Comparison of ENCODE assay signal across 18 cellular contexts in genomic region chr20:5511505-5511904, GRCh38.
DNase-seq lines count a peak whose midpoint lies in the region; ATAC-seq lines count a peak whose summit lies in the region.
"Had no signal": no experiment of that assay in that cellular context is flagged by ENCODE, and none has a peak within 500 bp of the region (broad histone marks: within the 10 kb centered on the region; RNA-seq: fewer than 3 reads in every experiment).

No MANE protein-coding gene starts in this region.

- CTCF ChIA-PET in activated CD4-positive, alpha-beta memory T cell treated with anti-CD3 and anti-CD28 coated beads, Interleukin-2, amount 10 ng/mL, durations not matched to agents 7 days and 5 days (lab: Charles Lee), result no interaction called here
- CTCF ChIA-PET in activated CD4-positive, alpha-beta memory T cell treated with anti-CD3 and anti-CD28 coated beads for 36 hours (lab: Charles Lee), result no interaction called here

- no peak overlapping the region for H3K4me3 Mint-ChIP-seq in activated CD4-positive, alpha-beta memory T cell treated with anti-CD3 and anti-CD28 coated beads, Interleukin-2, amount 10 ng/mL, durations not matched to agents 7 days and 5 days
- H3K4me3 Mint-ChIP-seq in activated CD4-positive, alpha-beta memory T cell treated with anti-CD3 and anti-CD28 coated beads for 36 hours, result no peak overlapping the region
- no peak overlapping the region for H3K4me3 Mint-ChIP-seq in activated T-cell treated with anti-CD3 and anti-CD28 coated beads, Interleukin-2, amount 50 U/mL, for 24 hours
- H3K4me3 Mint-ChIP-seq in stimulated activated naive CD8-positive, alpha-beta T cell treated with anti-CD3 and anti-CD28 coated beads, Interleukin-15, amount 100 ng/mL, for 72 hours, result peak overlapping the region in 1 of 2 donors; percentile 12
- H3K4me3 Mint-ChIP-seq in stimulated activated effector memory CD8-positive, alpha-beta T cell treated with anti-CD3 and anti-CD28 coated beads, Interleukin-12 subunit alpha, Interleukin-12 subunit beta, amount 100 ng/mL, for 72 hours, result no peak overlapping the region
- H3K4me3 Mint-ChIP-seq: B cell; CD4-positive, alpha-beta T cell; CD8-positive, alpha-beta memory T cell; GM23338; H9 had no signal

- POLR2A ChIA-PET in activated CD4-positive, alpha-beta memory T cell treated with anti-CD3 and anti-CD28 coated beads, Interleukin-2, amount 10 ng/mL, durations not matched to agents 7 days and 5 days (lab: Charles Lee), result no interaction called here
- POLR2A ChIA-PET in activated CD4-positive, alpha-beta memory T cell treated with anti-CD3 and anti-CD28 coated beads for 36 hours (lab: Charles Lee), result no interaction called here

- peak overlapping the region; percentile 12 for H3K27ac Mint-ChIP-seq in activated CD4-positive, alpha-beta memory T cell treated with anti-CD3 and anti-CD28 coated beads, Interleukin-2, amount 10 ng/mL, durations not matched to agents 7 days and 5 days
- no peak overlapping the region for H3K27ac Mint-ChIP-seq in activated CD4-positive, alpha-beta memory T cell treated with anti-CD3 and anti-CD28 coated beads for 36 hours
- peak overlapping the region; percentile 44 for H3K27ac Mint-ChIP-seq in activated T-cell treated with anti-CD3 and anti-CD28 coated beads, Interleukin-2, amount 50 U/mL, for 24 hours
- H3K27ac Mint-ChIP-seq in stimulated activated naive CD8-positive, alpha-beta T cell treated with anti-CD3 and anti-CD28 coated beads, Interleukin-15, amount 100 ng/mL, for 72 hours, result peak overlapping the region in 1 of 2 donors; percentile 19
- H3K27ac Mint-ChIP-seq in stimulated activated effector memory CD8-positive, alpha-beta T cell treated with anti-CD3 and anti-CD28 coated beads, Interleukin-12 subunit alpha, Interleukin-12 subunit beta, amount 100 ng/mL, for 72 hours, result peak overlapping the region; percentile 76
- H3K27ac Mint-ChIP-seq: B cell; CD4-positive, alpha-beta T cell; CD8-positive, alpha-beta memory T cell; GM23338; H9 had no signal

- H3K36me3 Mint-ChIP-seq in activated CD4-positive, alpha-beta memory T cell treated with anti-CD3 and anti-CD28 coated beads, Interleukin-2, amount 10 ng/mL, durations not matched to agents 7 days and 5 days (ENCODE audit: low read depth), result no peaks in the 10 kb centered on the region
- H3K36me3 Mint-ChIP-seq in activated CD4-positive, alpha-beta memory T cell treated with anti-CD3 and anti-CD28 coated beads for 36 hours, result no peaks in the 10 kb centered on the region
- peaks cover 5% of the 10 kb centered on the region for H3K36me3 Mint-ChIP-seq in activated T-cell treated with anti-CD3 and anti-CD28 coated beads, Interleukin-2, amount 50 U/mL, for 24 hours (ENCODE audit: low read depth)
- H3K36me3 Mint-ChIP-seq in stimulated activated effector memory CD8-positive, alpha-beta T cell treated with anti-CD3 and anti-CD28 coated beads, Interleukin-12 subunit alpha, Interleukin-12 subunit beta, amount 100 ng/mL, for 72 hours, result no peaks in the 10 kb centered on the region
- H3K36me3 Mint-ChIP-seq: CD14-positive monocyte had no signal

- peaks cover 18% of the 10 kb centered on the region for H3K4me1 Mint-ChIP-seq in activated CD4-positive, alpha-beta memory T cell treated with anti-CD3 and anti-CD28 coated beads, Interleukin-2, amount 10 ng/mL, durations not matched to agents 7 days and 5 days
- H3K4me1 Mint-ChIP-seq in activated CD4-positive, alpha-beta memory T cell treated with anti-CD3 and anti-CD28 coated beads for 36 hours (ENCODE audit: low read depth), result peaks cover 4% of the 10 kb centered on the region
- H3K4me1 Mint-ChIP-seq in activated T-cell treated with anti-CD3 and anti-CD28 coated beads, Interleukin-2, amount 50 U/mL, for 24 hours (ENCODE audit: low read depth), result peaks cover 17% of the 10 kb centered on the region
- H3K4me1 Mint-ChIP-seq in stimulated activated naive CD8-positive, alpha-beta T cell treated with anti-CD3 and anti-CD28 coated beads, Interleukin-15, amount 100 ng/mL, for 72 hours, result peaks cover 19% of the 10 kb centered on the region
- peaks cover 22% of the 10 kb centered on the region for H3K4me1 Mint-ChIP-seq in stimulated activated effector memory CD8-positive, alpha-beta T cell treated with anti-CD3 and anti-CD28 coated beads, Interleukin-12 subunit alpha, Interleukin-12 subunit beta, amount 100 ng/mL, for 72 hours
- H3K4me1 Mint-ChIP-seq: B cell had no signal

- intact Hi-C loops in activated CD4-positive, alpha-beta memory T cell treated with anti-CD3 and anti-CD28 coated beads for 36 hours (cut with micrococcal nuclease), result no loop called here

- ATAC-seq in stimulated activated naive CD8-positive, alpha-beta T cell treated with anti-CD3 and anti-CD28 coated beads, Interleukin-15, amount 100 ng/mL, for 72 hours, result peak; percentile 55
- ATAC-seq in stimulated activated naive CD8-positive, alpha-beta T cell treated with anti-CD3 and anti-CD28 coated beads, Interleukin-15, Interleukin-2, amounts not matched to agents 100 U/mL and 50 U/mL, for 24 hours, result no peak
- no peak for ATAC-seq in stimulated activated effector memory CD8-positive, alpha-beta T cell treated with anti-CD3 and anti-CD28 coated beads, Interleukin-12 subunit alpha, Interleukin-12 subunit beta, amount 100 ng/mL, for 72 hours
- no peak for ATAC-seq in GM18861 (IDR thresholded peaks at IDR 0.05; ENCODE audit: unreplicated experiment)
- ATAC-seq: GM12878, GM23338, HCT116 had no signal

- no peak for DNase-seq in activated CD4-positive, alpha-beta memory T cell treated with anti-CD3 and anti-CD28 coated beads, Interleukin-2, amount 10 ng/mL, durations not matched to agents 7 days and 5 days
- no peak for DNase-seq in activated CD4-positive, alpha-beta memory T cell treated with anti-CD3 and anti-CD28 coated beads for 36 hours
- DNase-seq in activated T-cell treated with anti-CD3 and anti-CD28 coated beads, Interleukin-2, amount 50 U/mL, for 24 hours, result no peak
- DNase-seq in activated T-cell treated with anti-CD3 and anti-CD28 coated beads, Interleukin-2, amount 50 U/mL, for 48 hours, result no peak
- no peak for DNase-seq in stimulated activated naive CD8-positive, alpha-beta T cell treated with anti-CD3 and anti-CD28 coated beads, Interleukin-15, amount 100 ng/mL, for 72 hours
- DNase-seq in stimulated activated naive CD8-positive, alpha-beta T cell treated with anti-CD3 and anti-CD28 coated beads, Interleukin-15, Interleukin-2, amounts not matched to agents 100 U/mL and 50 U/mL, for 24 hours, result no peak
- no peak for DNase-seq in stimulated activated effector memory CD8-positive, alpha-beta T cell treated with anti-CD3 and anti-CD28 coated beads, Interleukin-12 subunit alpha, Interleukin-12 subunit beta, amount 100 ng/mL, for 72 hours (ENCODE audit: low spot score in 2 of 2)
- DNase-seq: CD4-positive, alpha-beta T cell; CD8-positive, alpha-beta memory T cell; DMS 273 treated with DMSO at 0.1 percent for 48 hours; DMS79; H9 had no signal

- H3K27me3 Mint-ChIP-seq in activated CD4-positive, alpha-beta memory T cell treated with anti-CD3 and anti-CD28 coated beads, Interleukin-2, amount 10 ng/mL, durations not matched to agents 7 days and 5 days, result no peaks in the 10 kb centered on the region
- H3K27me3 Mint-ChIP-seq in activated CD4-positive, alpha-beta memory T cell treated with anti-CD3 and anti-CD28 coated beads for 36 hours, result no peaks in the 10 kb centered on the region
- no peaks in the 10 kb centered on the region for H3K27me3 Mint-ChIP-seq in activated T-cell treated with anti-CD3 and anti-CD28 coated beads, Interleukin-2, amount 50 U/mL, for 24 hours
- H3K27me3 Mint-ChIP-seq in stimulated activated naive CD8-positive, alpha-beta T cell treated with anti-CD3 and anti-CD28 coated beads, Interleukin-15, amount 100 ng/mL, for 72 hours, result no peaks in the 10 kb centered on the region
- H3K27me3 Mint-ChIP-seq: B cell; CD4-positive, alpha-beta T cell; CD8-positive, alpha-beta memory T cell had no signal

- H3K9me3 Mint-ChIP-seq in activated CD4-positive, alpha-beta memory T cell treated with anti-CD3 and anti-CD28 coated beads, Interleukin-2, amount 10 ng/mL, durations not matched to agents 7 days and 5 days, result no peaks in the 10 kb centered on the region
- H3K9me3 Mint-ChIP-seq in activated CD4-positive, alpha-beta memory T cell treated with anti-CD3 and anti-CD28 coated beads for 36 hours, result no peaks in the 10 kb centered on the region
- H3K9me3 Mint-ChIP-seq in activated T-cell treated with anti-CD3 and anti-CD28 coated beads, Interleukin-2, amount 50 U/mL, for 24 hours, result no peaks in the 10 kb centered on the region
- H3K9me3 Mint-ChIP-seq in stimulated activated naive CD8-positive, alpha-beta T cell treated with anti-CD3 and anti-CD28 coated beads, Interleukin-15, amount 100 ng/mL, for 72 hours, result no peaks in the 10 kb centered on the region
- no peaks in the 10 kb centered on the region for H3K9me3 Mint-ChIP-seq in stimulated activated effector memory CD8-positive, alpha-beta T cell treated with anti-CD3 and anti-CD28 coated beads, Interleukin-12 subunit alpha, Interleukin-12 subunit beta, amount 100 ng/mL, for 72 hours
- H3K9me3 Mint-ChIP-seq: CD4-positive, alpha-beta T cell; CD8-positive, alpha-beta memory T cell had no signal
